ENCODE assay signal across 2 cellular contexts in the genomic region with DNA sequence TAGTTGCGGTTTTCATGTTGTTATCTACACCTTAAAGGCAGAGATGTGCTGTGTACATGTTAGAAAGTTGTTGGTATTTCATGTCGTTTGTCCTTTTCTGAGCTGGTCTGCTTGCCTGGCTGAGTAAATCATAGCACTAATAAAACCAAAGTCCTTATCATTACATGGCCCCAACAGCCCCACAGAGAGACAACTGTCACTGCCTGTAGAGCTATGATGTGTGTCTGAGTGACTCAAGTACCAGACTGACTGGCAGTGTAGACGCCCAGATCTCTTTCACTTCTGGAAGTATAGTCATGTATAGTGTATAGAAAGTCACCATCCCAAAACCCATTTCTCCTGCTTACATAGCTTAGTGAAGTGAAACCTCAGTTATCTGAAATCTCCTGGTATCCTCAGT.
TF ChIP-seq lines count a peak whose summit lies in the region.

No MANE protein-coding gene starts in this region.

TF ChIP-seq in SK-N-SH, 30 proteins besides CTCF, POLR2A, EP300 and RAD21 (continued from another document):
- TF ChIP-seq, protein P1, sequence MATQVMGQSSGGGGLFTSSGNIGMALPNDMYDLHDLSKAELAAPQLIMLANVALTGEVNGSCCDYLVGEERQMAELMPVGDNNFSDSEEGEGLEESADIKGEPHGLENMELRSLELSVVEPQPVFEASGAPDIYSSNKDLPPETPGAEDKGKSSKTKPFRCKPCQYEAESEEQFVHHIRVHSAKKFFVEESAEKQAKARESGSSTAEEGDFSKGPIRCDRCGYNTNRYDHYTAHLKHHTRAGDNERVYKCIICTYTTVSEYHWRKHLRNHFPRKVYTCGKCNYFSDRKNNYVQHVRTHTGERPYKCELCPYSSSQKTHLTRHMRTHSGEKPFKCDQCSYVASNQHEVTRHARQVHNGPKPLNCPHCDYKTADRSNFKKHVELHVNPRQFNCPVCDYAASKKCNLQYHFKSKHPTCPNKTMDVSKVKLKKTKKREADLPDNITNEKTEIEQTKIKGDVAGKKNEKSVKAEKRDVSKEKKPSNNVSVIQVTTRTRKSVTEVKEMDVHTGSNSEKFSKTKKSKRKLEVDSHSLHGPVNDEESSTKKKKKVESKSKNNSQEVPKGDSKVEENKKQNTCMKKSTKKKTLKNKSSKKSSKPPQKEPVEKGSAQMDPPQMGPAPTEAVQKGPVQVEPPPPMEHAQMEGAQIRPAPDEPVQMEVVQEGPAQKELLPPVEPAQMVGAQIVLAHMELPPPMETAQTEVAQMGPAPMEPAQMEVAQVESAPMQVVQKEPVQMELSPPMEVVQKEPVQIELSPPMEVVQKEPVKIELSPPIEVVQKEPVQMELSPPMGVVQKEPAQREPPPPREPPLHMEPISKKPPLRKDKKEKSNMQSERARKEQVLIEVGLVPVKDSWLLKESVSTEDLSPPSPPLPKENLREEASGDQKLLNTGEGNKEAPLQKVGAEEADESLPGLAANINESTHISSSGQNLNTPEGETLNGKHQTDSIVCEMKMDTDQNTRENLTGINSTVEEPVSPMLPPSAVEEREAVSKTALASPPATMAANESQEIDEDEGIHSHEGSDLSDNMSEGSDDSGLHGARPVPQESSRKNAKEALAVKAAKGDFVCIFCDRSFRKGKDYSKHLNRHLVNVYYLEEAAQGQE (IDR thresholded peaks at IDR 0.05; ENCODE audit: low read depth, low read length), result no peak
- TF ChIP-seq, protein P2, sequence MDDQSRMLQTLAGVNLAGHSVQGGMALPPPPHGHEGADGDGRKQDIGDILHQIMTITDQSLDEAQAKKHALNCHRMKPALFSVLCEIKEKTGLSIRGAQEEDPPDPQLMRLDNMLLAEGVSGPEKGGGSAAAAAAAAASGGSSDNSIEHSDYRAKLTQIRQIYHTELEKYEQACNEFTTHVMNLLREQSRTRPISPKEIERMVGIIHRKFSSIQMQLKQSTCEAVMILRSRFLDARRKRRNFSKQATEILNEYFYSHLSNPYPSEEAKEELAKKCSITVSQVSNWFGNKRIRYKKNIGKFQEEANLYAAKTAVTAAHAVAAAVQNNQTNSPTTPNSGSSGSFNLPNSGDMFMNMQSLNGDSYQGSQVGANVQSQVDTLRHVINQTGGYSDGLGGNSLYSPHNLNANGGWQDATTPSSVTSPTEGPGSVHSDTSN (IDR thresholded peaks at IDR 0.05), result no peak
- TF ChIP-seq GABPA (IDR thresholded peaks at IDR 0.05; ENCODE audit: low read depth), result no peak
TF ChIP-seq in SK-N-SH: peak in this region for 1.

TF ChIP-seq in SK-N-SH treated with all-trans-retinoic acid at 6 μM for 48 hours, 23 proteins besides CTCF, POLR2A, EP300 and RAD21 (continued from another document):
- TF ChIP-seq, protein P3, sequence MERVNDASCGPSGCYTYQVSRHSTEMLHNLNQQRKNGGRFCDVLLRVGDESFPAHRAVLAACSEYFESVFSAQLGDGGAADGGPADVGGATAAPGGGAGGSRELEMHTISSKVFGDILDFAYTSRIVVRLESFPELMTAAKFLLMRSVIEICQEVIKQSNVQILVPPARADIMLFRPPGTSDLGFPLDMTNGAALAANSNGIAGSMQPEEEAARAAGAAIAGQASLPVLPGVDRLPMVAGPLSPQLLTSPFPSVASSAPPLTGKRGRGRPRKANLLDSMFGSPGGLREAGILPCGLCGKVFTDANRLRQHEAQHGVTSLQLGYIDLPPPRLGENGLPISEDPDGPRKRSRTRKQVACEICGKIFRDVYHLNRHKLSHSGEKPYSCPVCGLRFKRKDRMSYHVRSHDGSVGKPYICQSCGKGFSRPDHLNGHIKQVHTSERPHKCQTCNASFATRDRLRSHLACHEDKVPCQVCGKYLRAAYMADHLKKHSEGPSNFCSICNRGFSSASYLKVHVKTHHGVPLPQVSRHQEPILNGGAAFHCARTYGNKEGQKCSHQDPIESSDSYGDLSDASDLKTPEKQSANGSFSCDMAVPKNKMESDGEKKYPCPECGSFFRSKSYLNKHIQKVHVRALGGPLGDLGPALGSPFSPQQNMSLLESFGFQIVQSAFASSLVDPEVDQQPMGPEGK (CRISPR knock-in tag; IDR thresholded peaks at IDR 0.05; ENCODE audit: borderline replicate concordance), result no peak
- TF ChIP-seq, protein P4, sequence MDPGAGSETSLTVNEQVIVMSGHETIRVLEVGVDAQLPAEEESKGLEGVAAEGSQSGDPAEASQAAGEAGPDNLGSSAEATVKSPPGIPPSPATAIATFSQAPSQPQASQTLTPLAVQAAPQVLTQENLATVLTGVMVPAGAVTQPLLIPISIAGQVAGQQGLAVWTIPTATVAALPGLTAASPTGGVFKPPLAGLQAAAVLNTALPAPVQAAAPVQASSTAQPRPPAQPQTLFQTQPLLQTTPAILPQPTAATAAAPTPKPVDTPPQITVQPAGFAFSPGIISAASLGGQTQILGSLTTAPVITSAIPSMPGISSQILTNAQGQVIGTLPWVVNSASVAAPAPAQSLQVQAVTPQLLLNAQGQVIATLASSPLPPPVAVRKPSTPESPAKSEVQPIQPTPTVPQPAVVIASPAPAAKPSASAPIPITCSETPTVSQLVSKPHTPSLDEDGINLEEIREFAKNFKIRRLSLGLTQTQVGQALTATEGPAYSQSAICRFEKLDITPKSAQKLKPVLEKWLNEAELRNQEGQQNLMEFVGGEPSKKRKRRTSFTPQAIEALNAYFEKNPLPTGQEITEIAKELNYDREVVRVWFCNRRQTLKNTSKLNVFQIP (CRISPR knock-in tag; IDR thresholded peaks at IDR 0.05; ENCODE audit: borderline replicate concordance, low read depth), result no peak
- TF ChIP-seq CSDC2 (CRISPR knock-in tag; IDR thresholded peaks at IDR 0.05) (no peak), RARB (CRISPR knock-in tag; IDR thresholded peaks at IDR 0.05) (no peak), ESRRG (CRISPR knock-in tag; IDR thresholded peaks at IDR 0.05) (no peak), ZNF70 (CRISPR knock-in tag; IDR thresholded peaks at IDR 0.05) (no peak), GLIS3 (CRISPR knock-in tag; IDR thresholded peaks at IDR 0.05) (no peak), TCF4 (CRISPR knock-in tag; IDR thresholded peaks at IDR 0.05; ENCODE audit: borderline replicate concordance) (no peak)
